In genomic region chr11:1748467-1749019, GRCh38 we compare ENCODE assay signal across 12 cellular contexts. TPM values are rescaled to one million over a fixed set of nuclear protein-coding genes. Genes with fewer than 3 reads are reported as not detected.
DNase-seq lines count a peak whose midpoint lies in the region; ATAC-seq, FAIRE-seq and TF ChIP-seq lines count a peak whose summit lies in the region.
"Had no signal": no experiment of that assay in that cellular context is flagged by ENCODE, and none has a peak within 500 bp of the region (broad histone marks: within the 10 kb centered on the region; RNA-seq: fewer than 3 reads in every experiment).

No MANE protein-coding gene starts in this region.

- H3K27me3 ChIP-seq in HUES64 (ENCODE audit: insufficient read depth, low read length) (peaks cover 39% of the 10 kb centered on the region), bronchial epithelial cell (ENCODE audit: control insufficient read depth, insufficient read depth, low read length) (no peaks in the 10 kb centered on the region), HepG2 (ENCODE audit: control insufficient read depth in 1 of 2, insufficient read depth in 2 of 2, low read length in 2 of 2) (peaks cover 3 to 9% of the 10 kb centered on the region in 2 experiments; a peak in 2 of 5 replicates), ovary (no peaks in the 10 kb centered on the region)

- no peak for DNase-seq in bronchial epithelial cell (ENCODE audit: low read depth)
- no peak for DNase-seq in HepG2 (ENCODE audit: low spot score)
- DNase-seq in stimulated activated naive CD8-positive, alpha-beta T cell treated with anti-CD3 and anti-CD28 coated beads, Interleukin-15, amount 100 ng/mL, for 72 hours, result no peak
- no peak for DNase-seq in ovary
- DNase-seq in GM10248 (ENCODE audit: extremely low spot score), result no peak
- no peak for DNase-seq in 8988T

- no peaks in the 10 kb centered on the region for H3K9me3 ChIP-seq in HUES64 (ENCODE audit: insufficient read depth, low read depth, low read length)
- no peaks in the 10 kb centered on the region for H3K9me3 ChIP-seq in HepG2 (ENCODE audit: low read length)
- H3K9me3 ChIP-seq in ovary, result no peaks in the 10 kb centered on the region

- H3K4me1 ChIP-seq in HUES64 (ENCODE audit: insufficient read depth, low read length) (no peaks in the 10 kb centered on the region), HepG2 (ENCODE audit: insufficient read depth, low read length) (peaks cover 22% of the 10 kb centered on the region; the same call in 1 of the 2 replicates), ovary (ENCODE audit: insufficient read depth) (peaks cover 6% of the 10 kb centered on the region)

- TF ChIP-seq RAD21 in HepG2 (CRISPR knock-in tag; IDR thresholded peaks at IDR 0.05), result no peak

- TF ChIP-seq CTCF in bronchial epithelial cell (IDR thresholded peaks at IDR 0.05; ENCODE audit: insufficient read depth, low read length, severe bottlenecking) (no peak), HepG2 (CRISPR knock-in tag; IDR thresholded peaks at IDR 0.05) (no peak), ovary (IDR thresholded peaks at IDR 0.05) (no peak), GM10248 (IDR thresholded peaks at IDR 0.05; ENCODE audit: control extremely low read depth, extremely low read depth, low read depth, missing control alignments) (no peak)

- FAIRE-seq in bronchial epithelial cell (lab: Jason Lieb, UNC) (no peak), HepG2 (lab: Jason Lieb, UNC) (no peak)

- BruUV-seq in HepG2 (replicated peaks; lab: Mats Ljungman, UMichigan), result no TSS peak

- peaks cover 28% of the 10 kb centered on the region for H3K4me1 Mint-ChIP-seq in stimulated activated naive CD8-positive, alpha-beta T cell treated with anti-CD3 and anti-CD28 coated beads, Interleukin-15, amount 100 ng/mL, for 72 hours

- CTCF ChIA-PET in HepG2 (lab: Yijun Ruan, JAX; ENCODE audit: low intra/inter-chr PET ratio, low total read pairs) (no interaction called here), GM10248 (lab: Yijun Ruan, JAX) (no interaction called here)

- TF ChIP-seq POLR2A in HepG2 (IDR thresholded peaks at IDR 0.05; ENCODE audit: insufficient read depth in 1 of 2, low read depth in 2 of 2, low read length in 2 of 2), result no peak
- TF ChIP-seq POLR2A in ovary (IDR thresholded peaks at IDR 0.05), result no peak

- H3K27ac ChIP-seq in HUES64 (ENCODE audit: low read depth, low read length) (no peak overlapping the region), HepG2 (ENCODE audit: extremely low read length, insufficient read depth, low read length) (no peak overlapping the region), ovary (no peak overlapping the region)

- H3K36me3 ChIP-seq in HUES64 (ENCODE audit: insufficient read depth, low read length) (0 out of 2 replicates have a peak, but pooled peaks cover 3% of the 10 kb centered on the region), bronchial epithelial cell (ENCODE audit: control insufficient read depth, insufficient read depth, low read length) (peaks cover 12% of the 10 kb centered on the region), HepG2 (replicated peaks in 1 of 2; ENCODE audit: control insufficient read depth in 1 of 2, insufficient read depth in 2 of 2, low read length in 2 of 2) (peaks cover 2 to 3% of the 10 kb centered on the region in 2 experiments; a peak in 1 of 5 replicates), ovary (no peaks in the 10 kb centered on the region)

- H3K79me2 ChIP-seq in HepG2 (ENCODE audit: insufficient read depth, low read length), result no peaks in the 10 kb centered on the region

- H3K9me3 Mint-ChIP-seq in stimulated activated naive CD8-positive, alpha-beta T cell treated with anti-CD3 and anti-CD28 coated beads, Interleukin-15, amount 100 ng/mL, for 72 hours, result peaks cover 5 to 8% of the 10 kb centered on the region in 2 donors

- H3K4me3 Mint-ChIP-seq in stimulated activated naive CD8-positive, alpha-beta T cell treated with anti-CD3 and anti-CD28 coated beads, Interleukin-15, amount 100 ng/mL, for 72 hours, result peak overlapping the region in 1 of 2 donors; percentile 56

- no peaks in the 10 kb centered on the region; the same call in 1 of the 2 replicates for H4K20me1 ChIP-seq in HepG2 (ENCODE audit: insufficient read depth, low read length)

- 10% methylated on average over 61 of the region's 61 CpGs for WGBS in HUES64
- 21% methylated on average over 27 of the region's 61 CpGs for WGBS in HepG2 (ENCODE audit: low lambda C conversion rate)
- WGBS in ovary, 3 donors, result 2 to 3% (median 2%) methylated on average over 41 to 61 of the region's 61 CpGs

- H3K9ac ChIP-seq in HUES64 (ENCODE audit: low read depth, low read length) (peak overlapping the region; percentile 32; the same call in 1 of the 2 replicates), HepG2 (ENCODE audit: insufficient read depth, low read depth, low read length) (no peak overlapping the region)

- 0 out of 2 replicates have a peak overlapping the region, but pooled peaks have one; percentile 12 for H3K4me2 ChIP-seq in HepG2 (ENCODE audit: low read depth, low read length)

- in situ Hi-C loops in HepG2 (cut with HindIII; ENCODE audit: extremely low pct_ligation_motif_present, low pct_unique_long_range_greater_than_20kb), result no loop called here

- TF ChIP-seq EP300 in HepG2 (IDR thresholded peaks at IDR 0.05; ENCODE audit: low read depth in 2 of 2, low read length in 2 of 2), result no peak
- TF ChIP-seq EP300 in HepG2 (CRISPR knock-in tag; IDR thresholded peaks at IDR 0.05; ENCODE audit: borderline replicate concordance), result no peak
- TF ChIP-seq EP300 in ovary (IDR thresholded peaks at IDR 0.05), result no peak

- H3K4me3 ChIP-seq in HUES64 (ENCODE audit: low read length) (peak overlapping the region; percentile 48), bronchial epithelial cell (ENCODE audit: low read depth, low read length) (peak overlapping the region; percentile 62), HepG2 (replicated peaks in 1 of 3; ENCODE audit: insufficient read depth in 1 of 3, low read depth in 2 of 3, low read length in 3 of 3) (peak overlapping the region in 1 of 3 experiments; percentile 16; a peak in 1 of 6 replicates), ovary (no peak overlapping the region)

- intact Hi-C loops in HepG2 (cut with micrococcal nuclease; ENCODE audit: unreplicated experiment) (no loop called here), ovary (cut with DNase I) (no loop called here)

- ATAC-seq in HepG2, result no peak
- peak; percentile 26 for ATAC-seq in stimulated activated naive CD8-positive, alpha-beta T cell treated with anti-CD3 and anti-CD28 coated beads, Interleukin-15, amount 100 ng/mL, for 72 hours
- no peak for ATAC-seq in GM21367 (IDR thresholded peaks at IDR 0.05; ENCODE audit: unreplicated experiment)
- ATAC-seq: HCT116 had no signal

- no peak overlapping the region for H2AFZ ChIP-seq in HepG2 (ENCODE audit: low read length)

- no peak overlapping the region for H3K27ac Mint-ChIP-seq in stimulated activated naive CD8-positive, alpha-beta T cell treated with anti-CD3 and anti-CD28 coated beads, Interleukin-15, amount 100 ng/mL, for 72 hours

- POLR2A ChIA-PET in HepG2 (lab: Yijun Ruan, JAX), result no interaction called here
- POLR2A ChIA-PET in GM10248 (lab: Yijun Ruan, JAX), result no interaction called here

- peaks cover 19% of the 10 kb centered on the region for H3K27me3 Mint-ChIP-seq in stimulated activated naive CD8-positive, alpha-beta T cell treated with anti-CD3 and anti-CD28 coated beads, Interleukin-15, amount 100 ng/mL, for 72 hours

RNA-seq across cellular contexts. Expression of gene IFITM10, which starts 1.9 kb away (rescaled TPM):
- polyA plus RNA-seq in HUES64 (2013, experiment 1 of 2), result not detected
- polyA plus RNA-seq in HUES64 (2013, experiment 2 of 2), result not detected
- 1.3 and 2.4 TPM in 2 replicates for total RNA-seq in bronchial epithelial cell
- total RNA-seq in HepG2 (2016; rRNA removed; fragmentation: Illumina TruSeq; extraction: Trizol), result 0.09 TPM in 1 of 2 replicates, not detected in the other
- total RNA-seq in HepG2 (2016; cell fraction: cytosol; rRNA removed; fragmentation: Illumina TruSeq; extraction: Trizol; ENCODE audit: low read depth), result not detected in 2 replicates
- total RNA-seq in HepG2 (2016; cell fraction: insoluble cytoplasmic fraction; rRNA removed; fragmentation: Illumina TruSeq; extraction: Trizol), result not detected in 2 replicates
- total RNA-seq in HepG2 (2016; cell fraction: membrane; rRNA removed; fragmentation: Illumina TruSeq; extraction: Trizol), result not detected in 2 replicates
- not detected in 2 replicates for total RNA-seq in HepG2 (2016; cell fraction: nucleus; rRNA removed; fragmentation: Illumina TruSeq; extraction: Trizol)
- polyA plus RNA-seq in HepG2 (2011; rRNA removed), result 0.13 and 0.22 TPM in 2 replicates
- 0.08 and 0.11 TPM in 2 replicates for polyA plus RNA-seq in HepG2 (2011; cell fraction: cytosol; rRNA removed)
- polyA plus RNA-seq in HepG2 (2011; cell fraction: nucleus; rRNA removed), result 1.8 and 2.5 TPM in 2 replicates
- polyA plus RNA-seq in HepG2 (2012), result 0.47 and 1.3 TPM in 2 replicates
- polyA plus RNA-seq in HepG2 (2016; cell fraction: cytosol; fragmentation: Illumina TruSeq; extraction: Trizol; ENCODE audit: low read depth), result not detected in 2 replicates
- not detected in 2 replicates for polyA plus RNA-seq in HepG2 (2016; cell fraction: insoluble cytoplasmic fraction; fragmentation: Illumina TruSeq; extraction: Trizol; ENCODE audit: low read depth)
- polyA plus RNA-seq in HepG2 (2016; cell fraction: membrane; fragmentation: Illumina TruSeq; extraction: Trizol; ENCODE audit: low read depth), result not detected in 2 replicates
- polyA plus RNA-seq in HepG2 (2016; cell fraction: nucleus; fragmentation: Illumina TruSeq; extraction: Trizol; ENCODE audit: insufficient read depth, low read depth), result not detected in 2 replicates
- polyA minus RNA-seq in HepG2 (2011; rRNA and poly(A)+ RNA removed; ENCODE audit: low replicate concordance), result 0.28 and 0.44 TPM in 2 replicates
- polyA minus RNA-seq in HepG2 (2011; cell fraction: cytosol; rRNA and poly(A)+ RNA removed), result not detected in 2 replicates
- 1.0 and 1.6 TPM in 2 replicates for polyA minus RNA-seq in HepG2 (2011; cell fraction: nucleus; rRNA and poly(A)+ RNA removed)
- total RNA-seq in ovary, result 1 to 10 TPM in 3 of 7 donors, under 1 TPM in 4; 0.56 to 3.6 (median 0.98) TPM
- under 1 TPM; 0.15 to 0.22 TPM for polyA plus RNA-seq in ovary

RNA-seq across cellular contexts. Expression of gene CTSD, which starts 15.2 kb away (rescaled TPM):
- polyA plus RNA-seq in HUES64 (2013, experiment 1 of 2), result 125 TPM
- 117 TPM for polyA plus RNA-seq in HUES64 (2013, experiment 2 of 2)
- total RNA-seq in bronchial epithelial cell, result 214 and 389 TPM in 2 replicates
- total RNA-seq in HepG2 (2016; rRNA removed; fragmentation: Illumina TruSeq; extraction: Trizol), result 41.6 and 143 TPM in 2 replicates
- total RNA-seq in HepG2 (2016; cell fraction: cytosol; rRNA removed; fragmentation: Illumina TruSeq; extraction: Trizol; ENCODE audit: low read depth), result 27.5 and 30.2 TPM in 2 replicates
- 34.4 and 150 TPM in 2 replicates for total RNA-seq in HepG2 (2016; cell fraction: insoluble cytoplasmic fraction; rRNA removed; fragmentation: Illumina TruSeq; extraction: Trizol)
- 48.5 and 49.5 TPM in 2 replicates for total RNA-seq in HepG2 (2016; cell fraction: membrane; rRNA removed; fragmentation: Illumina TruSeq; extraction: Trizol)
- total RNA-seq in HepG2 (2016; cell fraction: nucleus; rRNA removed; fragmentation: Illumina TruSeq; extraction: Trizol), result 148 and 175 TPM in 2 replicates
- polyA plus RNA-seq in HepG2 (2011; rRNA removed), result 230 and 408 TPM in 2 replicates
- polyA plus RNA-seq in HepG2 (2011; cell fraction: cytosol; rRNA removed), result 243 and 281 TPM in 2 replicates
- 384 and 418 TPM in 2 replicates for polyA plus RNA-seq in HepG2 (2011; cell fraction: nucleus; rRNA removed)
- 353 and 402 TPM in 2 replicates for polyA plus RNA-seq in HepG2 (2012)
- 52.6 and 53.6 TPM in 2 replicates for polyA plus RNA-seq in HepG2 (2016; cell fraction: cytosol; fragmentation: Illumina TruSeq; extraction: Trizol; ENCODE audit: low read depth)
- polyA plus RNA-seq in HepG2 (2016; cell fraction: insoluble cytoplasmic fraction; fragmentation: Illumina TruSeq; extraction: Trizol; ENCODE audit: low read depth), result 67.0 and 91.4 TPM in 2 replicates
- 63.0 and 71.7 TPM in 2 replicates for polyA plus RNA-seq in HepG2 (2016; cell fraction: membrane; fragmentation: Illumina TruSeq; extraction: Trizol; ENCODE audit: low read depth)
- polyA plus RNA-seq in HepG2 (2016; cell fraction: nucleus; fragmentation: Illumina TruSeq; extraction: Trizol; ENCODE audit: insufficient read depth, low read depth), result 389 and 405 TPM in 2 replicates
- polyA minus RNA-seq in HepG2 (2011; rRNA and poly(A)+ RNA removed; ENCODE audit: low replicate concordance), result 165 and 658 TPM in 2 replicates
- 233 and 311 TPM in 2 replicates for polyA minus RNA-seq in HepG2 (2011; cell fraction: cytosol; rRNA and poly(A)+ RNA removed)
- 60.6 and 93.4 TPM in 2 replicates for polyA minus RNA-seq in HepG2 (2011; cell fraction: nucleus; rRNA and poly(A)+ RNA removed)
- total RNA-seq in ovary, result 100 to 1,000 TPM; 107 to 545 (median 191) TPM
- 100 to 1,000 TPM in 1 of 2 donors, 10 to 100 TPM in 1; 89.0 to 200 TPM for polyA plus RNA-seq in ovary

RNA-seq across cellular contexts. Expression of gene KRTAP5-6, which starts 51.5 kb away (rescaled TPM):
- not detected for polyA plus RNA-seq in HUES64 (2013, experiment 1 of 2)
- not detected for polyA plus RNA-seq in HUES64 (2013, experiment 2 of 2)
- not detected in 2 replicates for total RNA-seq in bronchial epithelial cell
- total RNA-seq in HepG2 (2016; rRNA removed; fragmentation: Illumina TruSeq; extraction: Trizol), result not detected in 2 replicates
- total RNA-seq in HepG2 (2016; cell fraction: cytosol; rRNA removed; fragmentation: Illumina TruSeq; extraction: Trizol; ENCODE audit: low read depth), result not detected in 2 replicates
- not detected in 2 replicates for total RNA-seq in HepG2 (2016; cell fraction: insoluble cytoplasmic fraction; rRNA removed; fragmentation: Illumina TruSeq; extraction: Trizol)
- total RNA-seq in HepG2 (2016; cell fraction: membrane; rRNA removed; fragmentation: Illumina TruSeq; extraction: Trizol), result not detected in 2 replicates
- total RNA-seq in HepG2 (2016; cell fraction: nucleus; rRNA removed; fragmentation: Illumina TruSeq; extraction: Trizol), result not detected in 2 replicates
- not detected in 2 replicates for polyA plus RNA-seq in HepG2 (2011; rRNA removed)
- polyA plus RNA-seq in HepG2 (2011; cell fraction: cytosol; rRNA removed), result 0.15 TPM in 1 of 2 replicates, not detected in the other
- 0.35 and 0.43 TPM in 2 replicates for polyA plus RNA-seq in HepG2 (2011; cell fraction: nucleus; rRNA removed)
- not detected in 2 replicates for polyA plus RNA-seq in HepG2 (2012)
- polyA plus RNA-seq in HepG2 (2016; cell fraction: cytosol; fragmentation: Illumina TruSeq; extraction: Trizol; ENCODE audit: low read depth), result not detected in 2 replicates
- not detected in 2 replicates for polyA plus RNA-seq in HepG2 (2016; cell fraction: insoluble cytoplasmic fraction; fragmentation: Illumina TruSeq; extraction: Trizol; ENCODE audit: low read depth)
- polyA plus RNA-seq in HepG2 (2016; cell fraction: membrane; fragmentation: Illumina TruSeq; extraction: Trizol; ENCODE audit: low read depth), result not detected in 2 replicates
- not detected in 2 replicates for polyA plus RNA-seq in HepG2 (2016; cell fraction: nucleus; fragmentation: Illumina TruSeq; extraction: Trizol; ENCODE audit: insufficient read depth, low read depth)
- polyA minus RNA-seq in HepG2 (2011; rRNA and poly(A)+ RNA removed; ENCODE audit: low replicate concordance), result not detected in 2 replicates
- polyA minus RNA-seq in HepG2 (2011; cell fraction: cytosol; rRNA and poly(A)+ RNA removed), result not detected in 2 replicates
- not detected in 2 replicates for polyA minus RNA-seq in HepG2 (2011; cell fraction: nucleus; rRNA and poly(A)+ RNA removed)
- total RNA-seq in ovary, result not detected
- not detected for polyA plus RNA-seq in ovary
- total RNA-seq: HT1080, NCI-H460 had no signal
- polyA plus RNA-seq: adipose tissue had no signal
